9 cellular contexts compared by ENCODE assay signal in the genomic region with DNA sequence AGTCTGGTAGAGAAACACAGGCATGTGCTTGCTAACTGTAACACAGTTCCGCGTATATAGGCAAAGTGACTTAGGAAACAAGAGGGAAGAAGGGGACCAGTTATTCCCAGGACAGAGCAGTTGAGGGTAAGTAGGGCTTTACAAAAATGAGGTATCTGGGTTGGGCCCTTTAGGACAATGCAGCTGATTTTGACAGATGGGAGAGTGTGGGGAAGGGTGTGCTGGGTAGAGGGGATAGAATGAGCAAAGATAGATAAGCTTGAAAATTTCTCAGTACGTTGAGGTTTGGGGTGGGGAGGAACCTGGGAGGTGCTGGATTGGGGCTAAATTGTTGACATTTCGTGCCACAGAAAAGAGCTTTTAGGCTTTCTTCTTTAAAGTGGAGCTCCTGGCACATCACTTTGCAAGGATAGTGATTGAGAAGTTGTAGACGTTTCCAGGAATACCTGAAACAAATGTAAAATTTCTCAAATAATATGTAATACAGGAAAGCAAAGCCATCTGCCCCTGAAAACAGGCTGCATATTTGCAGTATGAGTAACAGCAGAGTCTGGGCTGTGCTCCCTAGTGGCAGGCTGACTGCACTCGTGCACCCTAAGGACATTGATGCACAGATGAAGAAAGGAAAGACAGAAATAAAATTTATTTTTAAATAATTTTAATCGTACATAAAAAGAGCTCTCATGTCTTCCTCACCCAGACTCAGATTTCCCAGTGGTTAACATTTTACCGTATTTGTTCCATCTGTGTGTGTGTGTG.
DNase-seq lines count a peak whose midpoint lies in the region; FAIRE-seq and TF ChIP-seq lines count a peak whose summit lies in the region.
"Had no signal": no experiment of that assay in that cellular context is flagged by ENCODE, and none has a peak within 500 bp of the region (broad histone marks: within the 10 kb centered on the region; RNA-seq: fewer than 3 reads in every experiment).

No MANE protein-coding gene starts in this region.

- no peak overlapping the region for H2AFZ ChIP-seq in keratinocyte (ENCODE audit: control insufficient read depth, low read length)

- FAIRE-seq in keratinocyte (lab: Jason Lieb, UNC) = peak; percentile 74

- no peaks in the 10 kb centered on the region for H3K27me3 ChIP-seq in keratinocyte (ENCODE audit: control insufficient read depth, extremely low read depth, insufficient read depth, low read length)

- H3K4me3 ChIP-seq in cardiac fibroblast (replicated peaks in 1 of 2; ENCODE audit: low read depth in 2 of 2, low read length in 2 of 2) (no peak overlapping the region), keratinocyte (ENCODE audit: control insufficient read depth in 2 of 3, extremely low read depth in 1 of 3, insufficient read depth in 2 of 3, low read depth in 1 of 3, low read length in 3 of 3) (peak overlapping the region in 2 of 3 experiments; percentile 16 to 39)

- H3K4me1 ChIP-seq in keratinocyte (ENCODE audit: control insufficient read depth, extremely low read depth, insufficient read depth, low read length) = peaks cover 66% of the 10 kb centered on the region

- peak overlapping the region; percentile 81 for H3K4me2 ChIP-seq in keratinocyte (ENCODE audit: control insufficient read depth, extremely low read depth, insufficient read depth, low read depth, low read length)

- H3K9me1 ChIP-seq in keratinocyte (ENCODE audit: control insufficient read depth, extremely low read depth, insufficient read depth, low read length) = peaks cover 2% of the 10 kb centered on the region

- DNase-seq in HT1080 (ENCODE audit: low read depth) (peak; percentile 70), cardiac fibroblast (ENCODE audit: low read depth in 2 of 2) (peak; percentile 68 to 85), keratinocyte (ENCODE audit: low read depth, low spot score) (no peak), substantia nigra (lab: John Stamatoyannopoulos, UW) (peak in 17 of 49 donors; percentile 13 to 65 (median 30)), NCI-H446 (lab: John Stamatoyannopoulos, UW) (no peak), NCI-H187 treated with DMSO at 0.1 percent for 48 hours (lab: John Stamatoyannopoulos, UW) (no peak), NCI-H345 (lab: John Stamatoyannopoulos, UW) (no peak), NCI-H1105 (lab: John Stamatoyannopoulos, UW) (no peak)
- DNase-seq: MV-4-11 had no signal

- peak overlapping the region; percentile 72 for H3K9ac ChIP-seq in keratinocyte (ENCODE audit: control insufficient read depth, extremely low read depth, insufficient read depth, low read length)

- H3K9me3 ChIP-seq in keratinocyte (ENCODE audit: control insufficient read depth, low read depth, low read length) = no peaks in the 10 kb centered on the region

- peaks cover 10 to 20% of the 10 kb centered on the region in 2 experiments for H3K36me3 ChIP-seq in keratinocyte (ENCODE audit: control insufficient read depth in 2 of 2, extremely low read depth in 1 of 2, insufficient read depth in 2 of 2, low read length in 2 of 2)

- peak overlapping the region; percentile 96 for H3K27ac ChIP-seq in keratinocyte (ENCODE audit: control insufficient read depth, insufficient read depth, low read length)
- peak overlapping the region; percentile 62 for H3K27ac ChIP-seq in substantia nigra (ENCODE audit: low read depth, low read length, poor library complexity, severe bottlenecking)

- peaks cover 74% of the 10 kb centered on the region for H3K79me2 ChIP-seq in keratinocyte (ENCODE audit: control insufficient read depth, insufficient read depth, low read length)

- dilution Hi-C loops in keratinocyte (cut with MboI; ENCODE audit: extremely low pct_ligation_motif_present, low sequenced_read_pairs) = no loop called here

- no peaks in the 10 kb centered on the region for H4K20me1 ChIP-seq in keratinocyte (ENCODE audit: control insufficient read depth, extremely low read depth, insufficient read depth, low read length)

- peak; percentile 41 for TF ChIP-seq CTCF in cardiac fibroblast (IDR thresholded peaks at IDR 0.05; ENCODE audit: low read depth, low read length)
- TF ChIP-seq CTCF in keratinocyte (optimal IDR thresholded peaks at IDR 0.05 in 1 of 3, IDR thresholded peaks at IDR 0.05 in 1 of 3, conservative IDR thresholded peaks at IDR 0.05 in 1 of 3; ENCODE audit: extremely low read depth in 1 of 3, insufficient read depth in 2 of 3, low read length in 3 of 3) = peak; percentile 16 to 43 (median 20)

Comparison
In these comparisons a context has a peak if more than half of its experiments do, and no peak if none do; other contexts are left out.
1. DNase-seq: peak in HT1080 (single experiment) and cardiac fibroblast (2 of 2); none in keratinocyte (single experiment), NCI-H446 (0 of 2), NCI-H187 treated with DMSO at 0.1 percent for 48 hours (single experiment), NCI-H345 (single experiment) and NCI-H1105 (single experiment).
2. H3K4me3 ChIP-seq: peak in keratinocyte (2 of 3); none in cardiac fibroblast (0 of 2).